Comparison of ENCODE assay signal across 22 cellular contexts in the genomic region with DNA sequence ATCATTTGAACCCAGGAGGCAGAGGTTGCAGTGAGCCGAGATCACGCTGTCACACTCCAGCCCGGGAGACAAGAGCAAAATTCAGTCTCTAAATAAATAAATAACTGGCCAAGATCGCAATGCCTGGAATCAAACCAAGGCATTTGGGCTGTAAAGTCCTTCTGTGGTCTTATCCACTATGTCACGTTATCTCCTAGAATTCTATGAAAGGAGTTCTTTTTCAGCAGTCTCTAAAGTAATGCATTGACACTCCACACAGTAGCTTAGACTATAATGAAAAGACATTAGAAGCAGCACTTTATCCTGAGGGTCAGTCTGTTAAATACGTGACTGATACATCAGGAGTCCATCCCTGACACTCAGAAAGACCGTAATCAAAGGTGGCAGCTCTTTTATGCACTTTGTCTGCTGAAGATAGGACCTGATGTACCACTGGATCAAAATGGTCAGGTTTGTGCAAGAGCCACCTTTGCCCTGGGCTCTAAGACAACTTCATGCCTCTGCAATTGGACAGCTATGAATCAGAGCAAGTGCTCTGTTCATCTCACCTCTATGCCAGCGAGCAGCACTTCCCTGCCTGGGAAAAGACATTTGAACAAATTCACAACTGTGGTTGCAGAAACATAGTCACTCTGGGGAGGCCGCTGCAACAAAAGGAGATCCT. TPM values are rescaled to one million over a fixed set of nuclear protein-coding genes. Genes with fewer than 3 reads are reported as not detected.
"Had no signal": no experiment of that assay in that cellular context is flagged by ENCODE, and none has a peak within 500 bp of the region (broad histone marks: within the 10 kb centered on the region; RNA-seq: fewer than 3 reads in every experiment).

No MANE protein-coding gene starts in this region.

- H3K9me3 Mint-ChIP-seq: type B pancreatic cell had no signal

- H3K27ac ChIP-seq: gastroesophageal sphincter, left ventricle myocardium inferior, neural progenitor cell, pancreas, prostate gland, spleen, stomach had no signal

- H3K4me3 ChIP-seq: gastroesophageal sphincter, left ventricle myocardium inferior, neural progenitor cell, pancreas, prostate gland, spleen, stomach had no signal

- H3K27ac Mint-ChIP-seq: naive thymus-derived CD8-positive, alpha-beta T cell; neural progenitor cell; type B pancreatic cell had no signal

- H3K4me1 ChIP-seq: gastroesophageal sphincter, left ventricle myocardium inferior, neural progenitor cell, pancreas, prostate gland had no signal

- H3K4me2 ChIP-seq: neural progenitor cell had no signal

- H3K36me3 Mint-ChIP-seq: neural progenitor cell, type B pancreatic cell had no signal

- H3K27me3 Mint-ChIP-seq: type B pancreatic cell had no signal

- H3K4me1 Mint-ChIP-seq: naive thymus-derived CD8-positive, alpha-beta T cell had no signal

- H3K9me3 ChIP-seq: gastroesophageal sphincter, pancreas, prostate gland, spleen, stomach had no signal

- H3K4me3 Mint-ChIP-seq: naive thymus-derived CD8-positive, alpha-beta T cell; neural progenitor cell; type B pancreatic cell had no signal

- H2AFZ ChIP-seq: neural progenitor cell had no signal

- FAIRE-seq: endometrium, pancreas, urothelium cell line had no signal

- DNase-seq: effector memory CD4-positive, alpha-beta T cell; glutamatergic neuron; islet precursor cell; left ventricle myocardium inferior; mesendoderm; naive thymus-derived CD8-positive, alpha-beta T cell; nucleus accumbens; pancreas; retina; spleen; stimulated activated CD4-positive, alpha-beta T cell treated with anti-CD3 and anti-CD28 coated beads, Interleukin-15, amount 100 ng/mL, for 24 hours; stimulated activated CD4-positive, alpha-beta T cell treated with anti-CD3 and anti-CD28 coated beads, Interleukin-1b, Interleukin-23, amount 100 ng/mL, for 48 hours; stimulated activated CD4-positive, alpha-beta T cell treated with anti-CD3 and anti-CD28 coated beads, Interleukin-4, amount 100 ng/mL, for 24 hours; stimulated activated naive CD4-positive, alpha-beta T cell; stomach had no signal

- ATAC-seq: gastroesophageal sphincter; naive thymus-derived CD8-positive, alpha-beta T cell; sciatic nerve had no signal

- H3K9ac ChIP-seq: neural progenitor cell had no signal

- H3K36me3 ChIP-seq: gastroesophageal sphincter, left ventricle myocardium inferior, neural progenitor cell, pancreas, prostate gland, spleen, stomach had no signal

- H3K27me3 ChIP-seq: gastroesophageal sphincter, neural progenitor cell, pancreas, spleen, stomach had no signal

RNA-seq across cellular contexts. Expression of gene GNA14, which starts 31.7 kb away (rescaled TPM):
- total RNA-seq: naive thymus-derived CD8-positive, alpha-beta T cell had no signal
